In genomic region chr12:82685721-82686222, GRCh38 we compare ENCODE assay signal across 8 cellular contexts.
DNase-seq lines count a peak whose midpoint lies in the region; ATAC-seq lines count a peak whose summit lies in the region.

No MANE protein-coding gene starts in this region.

- H3K9me3 ChIP-seq in BLaER1 = no peaks in the 10 kb centered on the region

- H3K27ac ChIP-seq in BLaER1 (no peak overlapping the region), cingulate gyrus (ENCODE audit: low read depth, low read length) (peak overlapping the region; percentile 99), layer of hippocampus (ENCODE audit: low read depth, low read length) (peak overlapping the region; percentile 99)

- H3K36me3 ChIP-seq in BLaER1 = no peaks in the 10 kb centered on the region

- H3K27me3 ChIP-seq in BLaER1 = peaks cover 13% of the 10 kb centered on the region; the same call in 1 of the 2 replicates
- H3K27me3 ChIP-seq in layer of hippocampus (ENCODE audit: control insufficient read depth, insufficient read depth, low read length) = no peaks in the 10 kb centered on the region

- peak; percentile 95 for DNase-seq in NCI-H510A treated with DMSO at 0.1 percent for 48 hours (lab: John Stamatoyannopoulos, UW)
- peak; percentile 90 to 91 for DNase-seq in activated CD4-positive, alpha-beta T cell treated with anti-CD3 and anti-CD28 coated beads for 4 hours
- DNase-seq in stimulated activated CD4-positive, alpha-beta T cell treated with anti-CD3 and anti-CD28 coated beads, Interleukin-1b, Interleukin-23, amount 100 ng/mL, for 24 hours (ENCODE audit: low read depth in 4 of 4, low spot score in 1 of 4) = peak; percentile 83 to 91 (median 85)

- H3K9ac ChIP-seq in BLaER1 = peak overlapping the region; percentile 76

- H4K20me1 ChIP-seq in BLaER1 = no peaks in the 10 kb centered on the region

- ATAC-seq in GM19324 (IDR thresholded peaks at IDR 0.05; ENCODE audit: low FRiP score, unreplicated experiment) = peak; percentile 67
- ATAC-seq in HG03457 (IDR thresholded peaks at IDR 0.05; ENCODE audit: unreplicated experiment) = peak; percentile 58

- H3K4me3 ChIP-seq in BLaER1 = peak overlapping the region; percentile 88

- H3K4me1 ChIP-seq in BLaER1 = peaks cover 8% of the 10 kb centered on the region

- H3K4me2 ChIP-seq in BLaER1 = peak overlapping the region; percentile 97
